8 cellular contexts compared by ENCODE assay signal in genomic region chr17:46922487-46922803, GRCh38. TPM values are rescaled to one million over a fixed set of nuclear protein-coding genes. Genes with fewer than 3 reads are reported as not detected.
DNase-seq lines count a peak whose midpoint lies in the region; ATAC-seq and TF ChIP-seq lines count a peak whose summit lies in the region.

No MANE protein-coding gene starts in this region.

- peaks cover 19 to 46% (median 38%) of the 10 kb centered on the region in 4 donors for H3K4me1 ChIP-seq in stomach

- peak overlapping the region; percentile 80 to 93 (median 88) for H3K4me3 ChIP-seq in stomach

- peaks cover 0 to 2% (median 0%) of the 10 kb centered on the region in 3 donors for H3K27me3 Mint-ChIP-seq in immature natural killer cell (ENCODE audit: low read depth in 3 of 3)

- no peak for DNase-seq in immature natural killer cell
- DNase-seq in stomach = no peak
- no peak for DNase-seq in activated effector memory CD4-positive, alpha-beta T cell treated with anti-CD3 and anti-CD28 coated beads, Interleukin-2, amount 50 U/mL, for 16 hours
- no peak for DNase-seq in NCI-H526 (lab: John Stamatoyannopoulos, UW)
- no peak for DNase-seq in stimulated activated CD8-positive, alpha-beta memory T cell treated with anti-CD3 and anti-CD28 coated beads, Interleukin-4, amount 100 ng/mL, for 48 hours

- H3K9me3 Mint-ChIP-seq in immature natural killer cell = no peaks in the 10 kb centered on the region

- TF ChIP-seq POLR2A in stomach (IDR thresholded peaks at IDR 0.05) = no peak

- H3K36me3 Mint-ChIP-seq in immature natural killer cell = no peaks in the 10 kb centered on the region

- peak overlapping the region; percentile 98 to 100 (median 99) for H3K27ac Mint-ChIP-seq in immature natural killer cell

- H3K27ac ChIP-seq in adipose tissue (ENCODE audit: low read depth, low read length) (peak overlapping the region; percentile 92), stomach (peak overlapping the region; percentile 88 to 97 (median 91))

- intact Hi-C loops in stomach (cut with DNase I; ENCODE audit: low total_unique reads) = no loop called here

- no peak for TF ChIP-seq EP300 in stomach (IDR thresholded peaks at IDR 0.05)

- no peaks in the 10 kb centered on the region for H3K36me3 ChIP-seq in stomach

- H3K9me3 ChIP-seq in stomach = no peaks in the 10 kb centered on the region

- peaks cover 49 to 58% of the 10 kb centered on the region in 2 donors for H3K4me1 Mint-ChIP-seq in immature natural killer cell

- H3K4me3 Mint-ChIP-seq in immature natural killer cell = peak overlapping the region; percentile 86 to 93 (median 90)

- no peaks in the 10 kb centered on the region for H3K27me3 ChIP-seq in stomach

- 0 to 1% (median 0%) methylated on average over 6 of the region's 6 CpGs for WGBS in adipose tissue, 3 donors
- 0 to 1% (median 0%) methylated on average over 6 of the region's 6 CpGs for whole genome bisulfite sequencing in stomach, 5 donors

- ATAC-seq in HG03432 (IDR thresholded peaks at IDR 0.05; ENCODE audit: unreplicated experiment) (peak; percentile 5), HG02981 (IDR thresholded peaks at IDR 0.05; ENCODE audit: unreplicated experiment) (no peak)

- TF ChIP-seq CTCF in stomach (IDR thresholded peaks at IDR 0.05) = no peak

RNA-seq across cellular contexts. Expression of gene GOSR2, which starts 0.5 kb away (rescaled TPM):
- polyA plus RNA-seq in adipose tissue (10 to 100 TPM; 18.0 to 30.1 (median 25.7) TPM), immature natural killer cell (10 to 100 TPM; 36.9 to 62.4 (median 57.6) TPM), stomach (10 to 100 TPM; 15.3 to 24.1 (median 23.0) TPM)
- 10 to 100 TPM; 25.0 to 84.0 (median 42.0) TPM for total RNA-seq in stomach

RNA-seq across cellular contexts. Expression of gene RPRML, which starts 56.6 kb away (rescaled TPM):
- polyA plus RNA-seq in adipose tissue (under 1 TPM in 2 of 3 donors, not detected in 1; 0.15 to 0.24 TPM), immature natural killer cell (not detected), stomach (1 to 10 TPM in 1 of 3 donors, under 1 TPM in 2; 0.37 to 2.4 (median 0.40) TPM)
- not detected for total RNA-seq in stomach
